ENCODE assay signal across 1 cellular context in the genomic region with DNA sequence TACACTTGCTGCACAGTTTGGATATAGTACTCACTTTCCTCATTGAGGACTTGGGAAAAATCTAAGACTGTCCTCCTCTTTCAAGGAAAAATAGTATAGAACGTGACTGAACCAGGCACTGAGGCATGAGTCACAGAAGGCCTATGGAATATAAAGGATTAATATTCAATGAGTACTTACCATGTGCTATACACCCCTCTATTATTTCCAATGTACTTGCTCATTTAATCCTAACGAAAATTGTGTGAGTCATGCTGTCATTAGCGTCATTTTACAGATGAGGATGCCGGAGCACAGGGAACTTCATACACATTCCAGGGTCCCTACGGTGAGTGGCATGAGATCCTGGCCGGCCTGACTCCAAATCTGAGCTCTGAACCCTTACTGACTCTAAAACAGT.
TF ChIP-seq lines count a peak whose summit lies in the region.

No MANE protein-coding gene starts in this region.

TF ChIP-seq in IMR-90, 13 proteins besides CTCF, POLR2A, EP300 and RAD21:
- TF ChIP-seq SMC3 (IDR thresholded peaks at IDR 0.05; ENCODE audit: low read depth, low read length): no peak
- TF ChIP-seq RFX5 (IDR thresholded peaks at IDR 0.05; ENCODE audit: low read depth, low read length): no peak
- no peak for TF ChIP-seq CHD1 (IDR thresholded peaks at IDR 0.05; ENCODE audit: low read depth, low read length)
- no peak for TF ChIP-seq BHLHE40 (IDR thresholded peaks at IDR 0.05; ENCODE audit: low read depth, low read length)
- no peak for TF ChIP-seq MAZ (IDR thresholded peaks at IDR 0.05; ENCODE audit: borderline replicate concordance, low read depth, low read length)
- TF ChIP-seq, protein P1, sequence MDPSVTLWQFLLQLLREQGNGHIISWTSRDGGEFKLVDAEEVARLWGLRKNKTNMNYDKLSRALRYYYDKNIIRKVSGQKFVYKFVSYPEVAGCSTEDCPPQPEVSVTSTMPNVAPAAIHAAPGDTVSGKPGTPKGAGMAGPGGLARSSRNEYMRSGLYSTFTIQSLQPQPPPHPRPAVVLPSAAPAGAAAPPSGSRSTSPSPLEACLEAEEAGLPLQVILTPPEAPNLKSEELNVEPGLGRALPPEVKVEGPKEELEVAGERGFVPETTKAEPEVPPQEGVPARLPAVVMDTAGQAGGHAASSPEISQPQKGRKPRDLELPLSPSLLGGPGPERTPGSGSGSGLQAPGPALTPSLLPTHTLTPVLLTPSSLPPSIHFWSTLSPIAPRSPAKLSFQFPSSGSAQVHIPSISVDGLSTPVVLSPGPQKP (IDR thresholded peaks at IDR 0.05; ENCODE audit: borderline replicate concordance, low read depth, low read length): no peak
- TF ChIP-seq NFE2L2 (IDR thresholded peaks at IDR 0.05; ENCODE audit: low read depth, low read length): no peak
- no peak for TF ChIP-seq RCOR1 (IDR thresholded peaks at IDR 0.05; ENCODE audit: insufficient replicate concordance, low read length)
- no peak for TF ChIP-seq CEBPB (IDR thresholded peaks at IDR 0.05; ENCODE audit: low read depth, low read length)
- TF ChIP-seq MXI1 (IDR thresholded peaks at IDR 0.05; ENCODE audit: borderline replicate concordance, low read depth, low read length): no peak
- TF ChIP-seq, protein P2, sequence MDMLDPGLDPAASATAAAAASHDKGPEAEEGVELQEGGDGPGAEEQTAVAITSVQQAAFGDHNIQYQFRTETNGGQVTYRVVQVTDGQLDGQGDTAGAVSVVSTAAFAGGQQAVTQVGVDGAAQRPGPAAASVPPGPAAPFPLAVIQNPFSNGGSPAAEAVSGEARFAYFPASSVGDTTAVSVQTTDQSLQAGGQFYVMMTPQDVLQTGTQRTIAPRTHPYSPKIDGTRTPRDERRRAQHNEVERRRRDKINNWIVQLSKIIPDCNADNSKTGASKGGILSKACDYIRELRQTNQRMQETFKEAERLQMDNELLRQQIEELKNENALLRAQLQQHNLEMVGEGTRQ (IDR thresholded peaks at IDR 0.05; ENCODE audit: low read depth, low read length): no peak
- no peak for TF ChIP-seq FOS (IDR thresholded peaks at IDR 0.05; ENCODE audit: low read depth, low read length)
- TF ChIP-seq MAFK (IDR thresholded peaks at IDR 0.05; ENCODE audit: low read depth, low read length): no peak
